ENCODE assay signal across 2 cellular contexts in the genomic region with DNA sequence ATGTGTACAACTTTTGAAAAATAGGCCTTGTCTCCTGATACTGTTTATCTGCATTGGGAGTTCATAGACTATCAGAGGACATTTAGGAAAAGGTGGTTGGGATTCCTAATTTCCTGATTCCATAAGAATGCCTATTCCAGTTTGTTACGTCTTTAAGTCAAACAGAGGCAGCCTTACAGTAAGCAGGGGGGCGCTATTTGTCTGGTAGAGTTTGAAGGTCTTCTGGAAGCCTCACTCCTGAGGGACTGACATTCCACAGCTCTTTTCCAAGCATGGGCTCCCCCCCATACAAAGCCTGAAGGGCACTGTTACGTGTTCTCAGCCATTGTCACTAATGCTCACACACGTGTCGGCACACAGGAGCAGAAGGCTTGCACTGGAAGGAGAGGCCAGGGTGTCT.
TF ChIP-seq lines count a peak whose summit lies in the region.

No MANE protein-coding gene starts in this region.

TF ChIP-seq in GM23338, 12 proteins besides CTCF, POLR2A, EP300 and RAD21:
- TF ChIP-seq, protein P1, sequence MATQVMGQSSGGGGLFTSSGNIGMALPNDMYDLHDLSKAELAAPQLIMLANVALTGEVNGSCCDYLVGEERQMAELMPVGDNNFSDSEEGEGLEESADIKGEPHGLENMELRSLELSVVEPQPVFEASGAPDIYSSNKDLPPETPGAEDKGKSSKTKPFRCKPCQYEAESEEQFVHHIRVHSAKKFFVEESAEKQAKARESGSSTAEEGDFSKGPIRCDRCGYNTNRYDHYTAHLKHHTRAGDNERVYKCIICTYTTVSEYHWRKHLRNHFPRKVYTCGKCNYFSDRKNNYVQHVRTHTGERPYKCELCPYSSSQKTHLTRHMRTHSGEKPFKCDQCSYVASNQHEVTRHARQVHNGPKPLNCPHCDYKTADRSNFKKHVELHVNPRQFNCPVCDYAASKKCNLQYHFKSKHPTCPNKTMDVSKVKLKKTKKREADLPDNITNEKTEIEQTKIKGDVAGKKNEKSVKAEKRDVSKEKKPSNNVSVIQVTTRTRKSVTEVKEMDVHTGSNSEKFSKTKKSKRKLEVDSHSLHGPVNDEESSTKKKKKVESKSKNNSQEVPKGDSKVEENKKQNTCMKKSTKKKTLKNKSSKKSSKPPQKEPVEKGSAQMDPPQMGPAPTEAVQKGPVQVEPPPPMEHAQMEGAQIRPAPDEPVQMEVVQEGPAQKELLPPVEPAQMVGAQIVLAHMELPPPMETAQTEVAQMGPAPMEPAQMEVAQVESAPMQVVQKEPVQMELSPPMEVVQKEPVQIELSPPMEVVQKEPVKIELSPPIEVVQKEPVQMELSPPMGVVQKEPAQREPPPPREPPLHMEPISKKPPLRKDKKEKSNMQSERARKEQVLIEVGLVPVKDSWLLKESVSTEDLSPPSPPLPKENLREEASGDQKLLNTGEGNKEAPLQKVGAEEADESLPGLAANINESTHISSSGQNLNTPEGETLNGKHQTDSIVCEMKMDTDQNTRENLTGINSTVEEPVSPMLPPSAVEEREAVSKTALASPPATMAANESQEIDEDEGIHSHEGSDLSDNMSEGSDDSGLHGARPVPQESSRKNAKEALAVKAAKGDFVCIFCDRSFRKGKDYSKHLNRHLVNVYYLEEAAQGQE (IDR thresholded peaks at IDR 0.05; ENCODE audit: unreplicated experiment) = no peak
- TF ChIP-seq CREB1 (CRISPR knock-in tag; IDR thresholded peaks at IDR 0.05; ENCODE audit: low read depth) = no peak

TF ChIP-seq in H1, 55 proteins besides CTCF, POLR2A, EP300 and RAD21:
- TF ChIP-seq CTBP2 (IDR thresholded peaks at IDR 0.05; ENCODE audit: borderline replicate concordance, insufficient read depth, insufficient read length, low read length) (no peak), SRF (IDR thresholded peaks at IDR 0.05; ENCODE audit: low read depth, low read length) (no peak), SIRT6 (IDR thresholded peaks at IDR 0.05; ENCODE audit: low read length) (no peak), TCF12 (IDR thresholded peaks at IDR 0.05; ENCODE audit: low read depth, low read length) (no peak), TEAD4 (IDR thresholded peaks at IDR 0.05; ENCODE audit: low read depth, low read length) (no peak), NANOG (IDR thresholded peaks at IDR 0.05; ENCODE audit: insufficient read depth, low read depth, low read length, poor library complexity, severe bottlenecking) (no peak), POU5F1 (IDR thresholded peaks at IDR 0.05; ENCODE audit: low read depth, low read length) (no peak), POLR2AphosphoS5 (IDR thresholded peaks at IDR 0.05; ENCODE audit: low read depth, low read length) (no peak), GABPA (IDR thresholded peaks at IDR 0.05; ENCODE audit: borderline replicate concordance, insufficient read depth, low read length) (no peak), NRF1 (IDR thresholded peaks at IDR 0.05; ENCODE audit: low read depth, low read length) (no peak), MAFK (IDR thresholded peaks at IDR 0.05; ENCODE audit: low read depth, low read length) (no peak), HDAC6 (IDR thresholded peaks at IDR 0.05; ENCODE audit: low read depth, low read length) (no peak), TAF7 (optimal IDR thresholded peaks at IDR 0.05; ENCODE audit: borderline replicate concordance, low read depth, low read length) (no peak)
- TF ChIP-seq, protein P2, sequence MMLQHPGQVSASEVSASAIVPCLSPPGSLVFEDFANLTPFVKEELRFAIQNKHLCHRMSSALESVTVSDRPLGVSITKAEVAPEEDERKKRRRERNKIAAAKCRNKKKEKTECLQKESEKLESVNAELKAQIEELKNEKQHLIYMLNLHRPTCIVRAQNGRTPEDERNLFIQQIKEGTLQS (IDR thresholded peaks at IDR 0.05; ENCODE audit: insufficient read depth, low read depth, low read length) = no peak
- TF ChIP-seq, protein P3, sequence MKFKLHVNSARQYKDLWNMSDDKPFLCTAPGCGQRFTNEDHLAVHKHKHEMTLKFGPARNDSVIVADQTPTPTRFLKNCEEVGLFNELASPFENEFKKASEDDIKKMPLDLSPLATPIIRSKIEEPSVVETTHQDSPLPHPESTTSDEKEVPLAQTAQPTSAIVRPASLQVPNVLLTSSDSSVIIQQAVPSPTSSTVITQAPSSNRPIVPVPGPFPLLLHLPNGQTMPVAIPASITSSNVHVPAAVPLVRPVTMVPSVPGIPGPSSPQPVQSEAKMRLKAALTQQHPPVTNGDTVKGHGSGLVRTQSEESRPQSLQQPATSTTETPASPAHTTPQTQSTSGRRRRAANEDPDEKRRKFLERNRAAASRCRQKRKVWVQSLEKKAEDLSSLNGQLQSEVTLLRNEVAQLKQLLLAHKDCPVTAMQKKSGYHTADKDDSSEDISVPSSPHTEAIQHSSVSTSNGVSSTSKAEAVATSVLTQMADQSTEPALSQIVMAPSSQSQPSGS (IDR thresholded peaks at IDR 0.05; ENCODE audit: low read length) = no peak
